ENCODE assay signal across 12 cellular contexts in genomic region chr5:166845044-166845443, GRCh38.
DNase-seq lines count a peak whose midpoint lies in the region; TF ChIP-seq lines count a peak whose summit lies in the region.
"Had no signal": no experiment of that assay in that cellular context is flagged by ENCODE, and none has a peak within 500 bp of the region (broad histone marks: within the 10 kb centered on the region; RNA-seq: fewer than 3 reads in every experiment).

No MANE protein-coding gene starts in this region.

- no peaks in the 10 kb centered on the region for H3K27me3 Mint-ChIP-seq in MCF 10A (ENCODE audit: insufficient read depth, unreplicated experiment)
- H3K27me3 Mint-ChIP-seq: activated naive CD8-positive, alpha-beta T cell treated with anti-CD3 and anti-CD28 coated beads, Interleukin-2, amount 10 ng/mL, durations not matched to agents 7 days and 5 days had no signal

- CTCF ChIA-PET in MCF 10A (lab: Yijun Ruan, JAX): no interaction called here

- no peak for TF ChIP-seq POLR2A in breast epithelium (IDR thresholded peaks at IDR 0.05)

- DNase-seq in MCF 10A (ENCODE audit: unreplicated experiment) (peak; percentile 76), breast epithelium (ENCODE audit: low spot score in 2 of 2) (no peak), fibroblast of pulmonary artery (ENCODE audit: low read depth) (peak; percentile 42), D341Med (ENCODE audit: low spot score) (no peak), NCI-H1105 treated with DMSO at 0.1 percent for 48 hours (lab: John Stamatoyannopoulos, UW) (no peak), NCI-H69 (lab: John Stamatoyannopoulos, UW) (no peak)
- DNase-seq in stimulated activated CD4-positive, alpha-beta T cell treated with anti-CD3 and anti-CD28 coated beads, Interleukin-2, amount 100 ng/mL, for 24 hours: no peak
- DNase-seq: activated naive CD8-positive, alpha-beta T cell treated with anti-CD3 and anti-CD28 coated beads, Interleukin-2, amount 10 ng/mL, durations not matched to agents 7 days and 5 days; hippocampal formation had no signal

- H3K9me3 ChIP-seq in breast epithelium: no peaks in the 10 kb centered on the region
- H3K9me3 ChIP-seq: suprapubic skin had no signal

- no peak overlapping the region for H3K27ac Mint-ChIP-seq in MCF 10A (ENCODE audit: low read depth, unreplicated experiment)
- H3K27ac Mint-ChIP-seq: activated naive CD8-positive, alpha-beta T cell treated with anti-CD3 and anti-CD28 coated beads, Interleukin-2, amount 10 ng/mL, durations not matched to agents 7 days and 5 days; T-helper 1 cell treated with Interleukin-12 subunit alpha and Interleukin-12 subunit beta and Interleukin-4 antibody, amounts not matched to agents 30 μg/mL and 1 μg/mL, for 36 hours had no signal

- no peaks in the 10 kb centered on the region for H3K27me3 ChIP-seq in breast epithelium
- H3K27me3 ChIP-seq: suprapubic skin had no signal

- POLR2A ChIA-PET in MCF 10A (lab: Yijun Ruan, JAX): no interaction called here

- no peak overlapping the region for H3K4me3 Mint-ChIP-seq in MCF 10A (ENCODE audit: unreplicated experiment)
- H3K4me3 Mint-ChIP-seq: activated naive CD8-positive, alpha-beta T cell treated with anti-CD3 and anti-CD28 coated beads, Interleukin-2, amount 10 ng/mL, durations not matched to agents 7 days and 5 days; T-helper 1 cell treated with Interleukin-12 subunit alpha and Interleukin-12 subunit beta and Interleukin-4 antibody, amounts not matched to agents 30 μg/mL and 1 μg/mL, for 36 hours had no signal

- H3K36me3 Mint-ChIP-seq in MCF 10A (ENCODE audit: insufficient read depth, unreplicated experiment): no peaks in the 10 kb centered on the region
- H3K36me3 Mint-ChIP-seq: activated naive CD8-positive, alpha-beta T cell treated with anti-CD3 and anti-CD28 coated beads, Interleukin-2, amount 10 ng/mL, durations not matched to agents 7 days and 5 days had no signal

- no peaks in the 10 kb centered on the region for H3K9me3 Mint-ChIP-seq in MCF 10A (ENCODE audit: unreplicated experiment)

- intact Hi-C loops in MCF 10A (cut with micrococcal nuclease) (no loop called here), breast epithelium (cut with DNase I; ENCODE audit: low total_unique reads) (no loop called here)

- no peaks in the 10 kb centered on the region for H3K4me1 Mint-ChIP-seq in MCF 10A (ENCODE audit: insufficient read depth, unreplicated experiment)
- H3K4me1 Mint-ChIP-seq: activated naive CD8-positive, alpha-beta T cell treated with anti-CD3 and anti-CD28 coated beads, Interleukin-2, amount 10 ng/mL, durations not matched to agents 7 days and 5 days had no signal

- H3K4me3 ChIP-seq in breast epithelium (no peak overlapping the region), fibroblast of pulmonary artery (replicated peaks; ENCODE audit: low read depth, low read length) (no peak overlapping the region)
- H3K4me3 ChIP-seq: suprapubic skin had no signal

- BruUV-seq in MCF 10A (replicated peaks; lab: Mats Ljungman, UMichigan): no TSS peak

- H3K27ac ChIP-seq in breast epithelium: no peak overlapping the region
- H3K27ac ChIP-seq: suprapubic skin had no signal

- no peaks in the 10 kb centered on the region for H3K36me3 ChIP-seq in breast epithelium
- H3K36me3 ChIP-seq: suprapubic skin had no signal

- no peaks in the 10 kb centered on the region for H3K4me1 ChIP-seq in breast epithelium
- H3K4me1 ChIP-seq: suprapubic skin had no signal

- TF ChIP-seq CTCF in MCF 10A (IDR thresholded peaks at IDR 0.05; ENCODE audit: unreplicated experiment) (no peak), breast epithelium (IDR thresholded peaks at IDR 0.05) (no peak), fibroblast of pulmonary artery (IDR thresholded peaks at IDR 0.05; ENCODE audit: low read length, missing control alignments) (no peak)

TF ChIP-seq in PFSK-1, 5 proteins besides CTCF, POLR2A, EP300 and RAD21:
- TF ChIP-seq REST (IDR thresholded peaks at IDR 0.05; ENCODE audit: insufficient read depth in 1 of 2, low read depth in 2 of 2, low read length in 2 of 2) (peak; percentile 88 to 95), FOXP2 (optimal IDR thresholded peaks at IDR 0.05; ENCODE audit: borderline replicate concordance, extremely low read depth, extremely low read length, insufficient read depth) (no peak)

Comparison
In these comparisons a context has a peak if more than half of its experiments do, and no peak if none do; other contexts are left out.
1. DNase-seq: peak in MCF 10A (single experiment) and fibroblast of pulmonary artery (single experiment); none in breast epithelium (0 of 2), D341Med (single experiment), NCI-H1105 treated with DMSO at 0.1 percent for 48 hours (single experiment), stimulated activated CD4-positive, alpha-beta T cell treated with anti-CD3 and anti-CD28 coated beads, Interleukin-2, amount 100 ng/mL, for 24 hours (0 of 2) and NCI-H69 (single experiment).